Comparison of ENCODE assay signal across 27 cellular contexts in genomic region chr20:7736336-7736735, GRCh38.
DNase-seq lines count a peak whose midpoint lies in the region; ATAC-seq and TF ChIP-seq lines count a peak whose summit lies in the region.
"Had no signal": no experiment of that assay in that cellular context is flagged by ENCODE, and none has a peak within 500 bp of the region (broad histone marks: within the 10 kb centered on the region; RNA-seq: fewer than 3 reads in every experiment).

No MANE protein-coding gene starts in this region.

- H3K36me3 ChIP-seq in neuronal stem cell (replicated peaks in 1 of 2; ENCODE audit: control insufficient read depth in 2 of 2, insufficient read depth in 2 of 2, low read length in 2 of 2): no peaks in the 10 kb centered on the region
- no peaks in the 10 kb centered on the region for H3K36me3 ChIP-seq in esophagus squamous epithelium
- H3K36me3 ChIP-seq: gastroesophageal sphincter, thyroid gland had no signal

- H4K91ac ChIP-seq in neuronal stem cell (ENCODE audit: low read depth, low read length, poor library complexity): no peak overlapping the region

- H3K4ac ChIP-seq in neuronal stem cell (ENCODE audit: low read length): no peak overlapping the region

- no peak overlapping the region for H3K4me2 ChIP-seq in neuronal stem cell (ENCODE audit: insufficient read depth, low read length, poor library complexity, severe bottlenecking)

- no peak overlapping the region for H4K8ac ChIP-seq in neuronal stem cell (ENCODE audit: low read depth, low read length)

- TF ChIP-seq CTCF in foreskin keratinocyte (conservative IDR thresholded peaks at IDR 0.05): no peak
- TF ChIP-seq CTCF in esophagus squamous epithelium (IDR thresholded peaks at IDR 0.05): no peak

- H2BK120ac ChIP-seq in neuronal stem cell (ENCODE audit: low read depth, low read length): no peak overlapping the region

- no peak overlapping the region for H2BK12ac ChIP-seq in neuronal stem cell (ENCODE audit: low read length)

- intact Hi-C loops in esophagus squamous epithelium (cut with DNase I): no loop called here

- H3K9ac ChIP-seq in neuronal stem cell (ENCODE audit: low read depth, low read length, poor library complexity): no peak overlapping the region

- peak; percentile 18 for DNase-seq in ELR (ENCODE audit: low read depth)
- DNase-seq in NCI-H2081 (lab: John Stamatoyannopoulos, UW): peak; percentile 18 to 58
- DNase-seq in dermis blood vessel endothelial cell: peak; percentile 78
- peak; percentile 44 to 50 for DNase-seq in foreskin keratinocyte
- DNase-seq in neuronal stem cell (ENCODE audit: low spot score): no peak
- no peak for DNase-seq in stimulated activated CD4-positive, alpha-beta T cell treated with anti-CD3 and anti-CD28 coated beads, Interleukin-4, amount 100 ng/mL, for 1 hour
- no peak for DNase-seq in esophagus squamous epithelium (lab: John Stamatoyannopoulos, UW)
- DNase-seq in NCI-H446 treated with DMSO at 0.1 percent for 48 hours (lab: John Stamatoyannopoulos, UW): no peak
- DNase-seq: activated CD4-positive, alpha-beta T cell treated with anti-CD3 and anti-CD28 coated beads for 4 hours; activated CD8-positive, alpha-beta memory T cell treated with anti-CD3 and anti-CD28 coated beads for 24 hours; CD8-positive, alpha-beta T cell; DMS 273 treated with DMSO at 0.1 percent for 48 hours; hypothalamus; immature natural killer cell; natural killer cell; NCI-H1105; NCI-H2029 treated with DMSO at 0.1 percent for 48 hours; NCI-H226; NCI-H748 treated with DMSO at 0.1 percent for 48 hours; OCI-M1; Right ventricle myocardium superior; stimulated activated naive CD8-positive, alpha-beta T cell treated with anti-CD3 and anti-CD28 coated beads, Interleukin-15, amount 100 ng/mL, for 72 hours; thyroid gland had no signal

- no peak overlapping the region for H2AK5ac ChIP-seq in neuronal stem cell (ENCODE audit: low read depth, low read length)

- H3K9me3 ChIP-seq in neuronal stem cell (replicated peaks in 1 of 2; ENCODE audit: control insufficient read depth in 2 of 2, insufficient read depth in 1 of 2, low read depth in 1 of 2, low read length in 2 of 2) (peaks cover 0 to 2% of the 10 kb centered on the region in 2 donors), esophagus squamous epithelium (no peaks in the 10 kb centered on the region)
- H3K9me3 ChIP-seq: gastroesophageal sphincter, thyroid gland had no signal

- no peak overlapping the region for H2BK5ac ChIP-seq in neuronal stem cell (ENCODE audit: low read length)

- H2BK15ac ChIP-seq in neuronal stem cell (ENCODE audit: low read length): no peak overlapping the region

- H3K14ac ChIP-seq in neuronal stem cell (ENCODE audit: low read length): no peak overlapping the region

- no peaks in the 10 kb centered on the region for H3K79me1 ChIP-seq in neuronal stem cell (ENCODE audit: low read depth, low read length)

- H3K18ac ChIP-seq in neuronal stem cell (ENCODE audit: low read length): no peak overlapping the region

- WGBS in neuronal stem cell (ENCODE audit: extremely low coverage in 2 of 2, insufficient read length in 2 of 2, insufficient replicate concordance in 1 of 2), 2 donors: no CpG with 5 or more reads among the region's 1 CpG
- 8 to 15% methylated on average over 1 of the region's 1 CpG for WGBS in esophagus squamous epithelium, 2 donors

- ATAC-seq in foreskin keratinocyte: peak; percentile 53
- ATAC-seq: CD8-positive, alpha-beta T cell; gastroesophageal sphincter; left lobe of liver; natural killer cell; stimulated activated naive CD8-positive, alpha-beta T cell treated with anti-CD3 and anti-CD28 coated beads, Interleukin-15, amount 100 ng/mL, for 72 hours had no signal

- no peaks in the 10 kb centered on the region for H3K27me3 ChIP-seq in foreskin keratinocyte
- H3K27me3 ChIP-seq in neuronal stem cell (ENCODE audit: control insufficient read depth in 3 of 3, insufficient read depth in 3 of 3, low read depth in 1 of 3, low read length in 3 of 3): no peaks in the 10 kb centered on the region
- H3K27me3 ChIP-seq in esophagus squamous epithelium: no peaks in the 10 kb centered on the region
- H3K27me3 ChIP-seq: gastroesophageal sphincter, thyroid gland had no signal

- H3K27ac ChIP-seq in foreskin keratinocyte (no peak overlapping the region), neuronal stem cell (replicated peaks; ENCODE audit: low read length) (no peak overlapping the region), esophagus squamous epithelium (no peak overlapping the region)
- H3K27ac ChIP-seq: gastroesophageal sphincter, thyroid gland, VCaP had no signal

- no peak overlapping the region for H3K23ac ChIP-seq in neuronal stem cell (ENCODE audit: low read depth, low read length, poor library complexity)

- no peak for TF ChIP-seq POLR2A in esophagus squamous epithelium (IDR thresholded peaks at IDR 0.05)

- H2AFZ ChIP-seq in neuronal stem cell (ENCODE audit: low read length): no peak overlapping the region

- H3K4me3 ChIP-seq in neuronal stem cell (ENCODE audit: low read length in 2 of 2) (no peak overlapping the region), esophagus squamous epithelium (no peak overlapping the region)
- H3K4me3 ChIP-seq: gastroesophageal sphincter, skin epidermis, thyroid gland had no signal

- H3K4me1 ChIP-seq in foreskin keratinocyte (peaks cover 21% of the 10 kb centered on the region), neuronal stem cell (ENCODE audit: control insufficient read depth in 2 of 2, insufficient read depth in 1 of 2, low read depth in 1 of 2, low read length in 2 of 2) (no peaks in the 10 kb centered on the region), esophagus squamous epithelium (no peaks in the 10 kb centered on the region)
- H3K4me1 ChIP-seq: gastroesophageal sphincter, thyroid gland had no signal

Comparison
In these comparisons a context has a peak if more than half of its experiments do, and no peak if none do; other contexts are left out.
1. DNase-seq: peak in ELR (single experiment), NCI-H2081 (2 of 2), dermis blood vessel endothelial cell (single experiment) and foreskin keratinocyte (2 of 2); none in neuronal stem cell (single experiment), stimulated activated CD4-positive, alpha-beta T cell treated with anti-CD3 and anti-CD28 coated beads, Interleukin-4, amount 100 ng/mL, for 1 hour (single experiment), esophagus squamous epithelium (single experiment) and NCI-H446 treated with DMSO at 0.1 percent for 48 hours (single experiment).